ENCODE assay signal across 12 cellular contexts in genomic region chr17:80673152-80673920, GRCh38.
A peak's percentile ranks its signal among the peaks of the same experiment; 100 is the strongest.
DNase-seq lines count a peak whose midpoint lies in the region; ATAC-seq and TF ChIP-seq lines count a peak whose summit lies in the region.
"Had no signal": no experiment of that assay in that cellular context is flagged by ENCODE, and none has a peak within 500 bp of the region (broad histone marks: within the 10 kb centered on the region; RNA-seq: fewer than 3 reads in every experiment).

No MANE protein-coding gene starts in this region.

- H3K36me3 ChIP-seq in adipocyte (ENCODE audit: control insufficient read depth, insufficient read depth, low read length, severe bottlenecking): no peaks in the 10 kb centered on the region
- H3K36me3 ChIP-seq: vagina had no signal

- 68 to 72% methylated on average over 14 of the region's 14 CpGs for WGBS in lower leg skin, 2 donors

- peak overlapping the region; percentile 75 for H3K4me3 Mint-ChIP-seq in T-helper 2 cell treated with Interferon-gamma antibody and Interleukin-4, amounts not matched to agents 5 μg/mL and 100 μg/mL, for 36 hours
- no peak overlapping the region for H3K4me3 Mint-ChIP-seq in nephron progenitor cell
- no peak overlapping the region for H3K4me3 Mint-ChIP-seq in glutamatergic neuron (ENCODE audit: unreplicated experiment)
- H3K4me3 Mint-ChIP-seq: activated B cell treated with CpG ODN at 0.5 μM for 24 hours had no signal

- H3K27me3 ChIP-seq in adipocyte (replicated peaks; ENCODE audit: control insufficient read depth, insufficient read depth, low read length): no peaks in the 10 kb centered on the region
- H3K27me3 ChIP-seq: vagina had no signal

- no peak overlapping the region for H3K4me3 ChIP-seq in adipocyte (ENCODE audit: low read length)
- no peak overlapping the region for H3K4me3 ChIP-seq in lower leg skin (ENCODE audit: low read depth, poor library complexity, severe bottlenecking)
- H3K4me3 ChIP-seq: lung, PC-9, vagina had no signal

- intact Hi-C loops in lower leg skin (cut with DNase I; ENCODE audit: low total_unique reads): no loop called here

- H3K36me3 Mint-ChIP-seq in T-helper 2 cell treated with Interferon-gamma antibody and Interleukin-4, amounts not matched to agents 5 μg/mL and 100 μg/mL, for 36 hours (ENCODE audit: low read depth): peaks cover 52% of the 10 kb centered on the region
- peaks cover 25% of the 10 kb centered on the region for H3K36me3 Mint-ChIP-seq in nephron progenitor cell (ENCODE audit: low read depth)
- H3K36me3 Mint-ChIP-seq in glutamatergic neuron (ENCODE audit: unreplicated experiment): peaks cover 13% of the 10 kb centered on the region

- no peak for TF ChIP-seq CTCF in nephron progenitor cell (IDR thresholded peaks at IDR 0.05)
- TF ChIP-seq CTCF in glutamatergic neuron (IDR thresholded peaks at IDR 0.05; ENCODE audit: partially characterized antibody, unreplicated experiment): no peak
- TF ChIP-seq CTCF in lower leg skin (IDR thresholded peaks at IDR 0.05): no peak

- no peak for ATAC-seq in GM18517 (IDR thresholded peaks at IDR 0.05; ENCODE audit: unreplicated experiment)

- H3K27ac Mint-ChIP-seq in T-helper 2 cell treated with Interferon-gamma antibody and Interleukin-4, amounts not matched to agents 5 μg/mL and 100 μg/mL, for 36 hours: peak overlapping the region; percentile 88
- H3K27ac Mint-ChIP-seq in nephron progenitor cell: peak overlapping the region; percentile 9
- H3K27ac Mint-ChIP-seq in glutamatergic neuron (ENCODE audit: unreplicated experiment): no peak overlapping the region
- H3K27ac Mint-ChIP-seq: activated B cell treated with CpG ODN at 0.5 μM for 24 hours had no signal

- no peak overlapping the region for H3K9ac ChIP-seq in adipocyte (ENCODE audit: low read length)

- no peak for TF ChIP-seq POLR2A in lower leg skin (IDR thresholded peaks at IDR 0.05)

- H3K27me3 Mint-ChIP-seq in T-helper 2 cell treated with Interferon-gamma antibody and Interleukin-4, amounts not matched to agents 5 μg/mL and 100 μg/mL, for 36 hours (ENCODE audit: low read depth): no peaks in the 10 kb centered on the region
- no peaks in the 10 kb centered on the region for H3K27me3 Mint-ChIP-seq in nephron progenitor cell (ENCODE audit: low read depth, poor library complexity)
- H3K27me3 Mint-ChIP-seq in glutamatergic neuron (ENCODE audit: unreplicated experiment): peaks cover 2% of the 10 kb centered on the region
- H3K27me3 Mint-ChIP-seq: activated B cell treated with CpG ODN at 0.5 μM for 24 hours had no signal

- no peak for DNase-seq in T-helper 2 cell treated with Interferon-gamma antibody and Interleukin-4, amounts not matched to agents 5 μg/mL and 100 μg/mL, for 36 hours (ENCODE audit: low spot score)
- no peak for DNase-seq in T-helper 2 cell
- DNase-seq in NCI-H187 treated with DMSO at 0.1 percent for 48 hours (lab: John Stamatoyannopoulos, UW): peak; percentile 53
- peak; percentile 9 for DNase-seq in adipocyte (ENCODE audit: low read depth)
- DNase-seq in nephron progenitor cell: no peak
- DNase-seq in glutamatergic neuron: no peak
- DNase-seq in lower leg skin (ENCODE audit: low spot score in 2 of 2): no peak
- DNase-seq: activated B cell treated with CpG ODN at 0.5 μM for 24 hours, PC-9 had no signal

- H3K4me1 Mint-ChIP-seq in T-helper 2 cell treated with Interferon-gamma antibody and Interleukin-4, amounts not matched to agents 5 μg/mL and 100 μg/mL, for 36 hours (ENCODE audit: low read depth): peaks cover 72% of the 10 kb centered on the region
- H3K4me1 Mint-ChIP-seq in nephron progenitor cell (peaks cover 69% of the 10 kb centered on the region), glutamatergic neuron (ENCODE audit: low read depth, unreplicated experiment) (peaks cover 14% of the 10 kb centered on the region)

- no peaks in the 10 kb centered on the region for H3K9me3 ChIP-seq in adipocyte (ENCODE audit: control insufficient read depth, low read length)
- H3K9me3 ChIP-seq: vagina had no signal

- no peaks in the 10 kb centered on the region for H3K9me3 Mint-ChIP-seq in T-helper 2 cell treated with Interferon-gamma antibody and Interleukin-4, amounts not matched to agents 5 μg/mL and 100 μg/mL, for 36 hours
- peaks cover 15% of the 10 kb centered on the region for H3K9me3 Mint-ChIP-seq in nephron progenitor cell
- H3K9me3 Mint-ChIP-seq in glutamatergic neuron (ENCODE audit: unreplicated experiment): peaks cover 5% of the 10 kb centered on the region
- H3K9me3 Mint-ChIP-seq: activated B cell treated with CpG ODN at 0.5 μM for 24 hours had no signal

- peaks cover 8% of the 10 kb centered on the region for H3K4me1 ChIP-seq in adipocyte (ENCODE audit: control insufficient read depth, insufficient read depth, low read length)

Comparison
In these comparisons a context has a peak if more than half of its experiments do, and no peak if none do; other contexts are left out.
1. DNase-seq: peak in NCI-H187 treated with DMSO at 0.1 percent for 48 hours (single experiment) and adipocyte (single experiment); none in T-helper 2 cell treated with Interferon-gamma antibody and Interleukin-4, amounts not matched to agents 5 μg/mL and 100 μg/mL, for 36 hours (single experiment), T-helper 2 cell (0 of 5), nephron progenitor cell (single experiment), glutamatergic neuron (single experiment) and lower leg skin (0 of 2).